ENCODE assay signal across 11 cellular contexts in genomic region chr2:96895709-96896651, GRCh38. TPM values are rescaled to one million over a fixed set of nuclear protein-coding genes. Genes with fewer than 3 reads are reported as not detected.
DNase-seq lines count a peak whose midpoint lies in the region; ATAC-seq and TF ChIP-seq lines count a peak whose summit lies in the region.
"Had no signal": no experiment of that assay in that cellular context is flagged by ENCODE, and none has a peak within 500 bp of the region (broad histone marks: within the 10 kb centered on the region; RNA-seq: fewer than 3 reads in every experiment).

No MANE protein-coding gene starts in this region.

- H3K9me3 ChIP-seq in colonic mucosa, result no peaks in the 10 kb centered on the region
- no peaks in the 10 kb centered on the region for H3K9me3 ChIP-seq in gastrocnemius medialis
- H3K9me3 ChIP-seq: A549 had no signal

- no peak for TF ChIP-seq CTCF in colonic mucosa (IDR thresholded peaks at IDR 0.05)
- no peak for TF ChIP-seq CTCF in gastrocnemius medialis (IDR thresholded peaks at IDR 0.05 in 4 of 5, conservative IDR thresholded peaks at IDR 0.05 in 1 of 5)

- H3K9ac ChIP-seq in colonic mucosa (ENCODE audit: low read depth in 2 of 2, low read length in 2 of 2), result no peak overlapping the region

- H3K4me1 ChIP-seq in colonic mucosa (peaks cover 10% of the 10 kb centered on the region), gastrocnemius medialis (peaks cover 40 to 50% of the 10 kb centered on the region in 2 donors)

- peak; percentile 16 for DNase-seq in NCI-H1092 treated with DMSO at 0.1 percent for 48 hours (lab: John Stamatoyannopoulos, UW)
- DNase-seq in NCI-H1092 (lab: John Stamatoyannopoulos, UW), result no peak
- DNase-seq in NCI-H2196 treated with DMSO at 0.1 percent for 48 hours (lab: John Stamatoyannopoulos, UW; ENCODE audit: unreplicated experiment), result peak; percentile 89
- peak; percentile 35 for DNase-seq in colonic mucosa
- DNase-seq in gastrocnemius medialis, result peak in 1 of 2 donors; percentile 53
- DNase-seq in GM19240 (ENCODE audit: insufficient read length, low spot score), result no peak
- DNase-seq in UCSD-AML1 (lab: John Stamatoyannopoulos, UW; ENCODE audit: unreplicated experiment), result no peak
- DNase-seq: naive B cell had no signal

- peak; percentile 67 to 68 for ATAC-seq in gastrocnemius medialis
- ATAC-seq in HG03025 (IDR thresholded peaks at IDR 0.05; ENCODE audit: low FRiP score, unreplicated experiment), result no peak

- H3K27ac ChIP-seq in colonic mucosa, result no peak overlapping the region
- H3K27ac ChIP-seq in gastrocnemius medialis, result peak overlapping the region in 3 of 4 donors; percentile 33 to 61 (median 56)
- H3K27ac ChIP-seq: A549, HL-60 had no signal

- no peaks in the 10 kb centered on the region for H3K36me3 ChIP-seq in colonic mucosa
- no peaks in the 10 kb centered on the region for H3K36me3 ChIP-seq in gastrocnemius medialis

- TF ChIP-seq POLR2A in gastrocnemius medialis (IDR thresholded peaks at IDR 0.05), result no peak

- H3K27me3 ChIP-seq in colonic mucosa (no peaks in the 10 kb centered on the region), gastrocnemius medialis (no peaks in the 10 kb centered on the region)

- in situ Hi-C loops in gastrocnemius medialis (cut with MboI; ENCODE audit: low sequenced_read_pairs in 4 of 4), result no loop called here

- intact Hi-C loops in colonic mucosa (cut with DNase I), result no loop called here
- intact Hi-C loops in gastrocnemius medialis (cut with DNase I; ENCODE audit: low total_unique reads), result loop anchor here (1.0 kb wide), 1 partner anchor 17 kb away; no protein-coding TSS in a partner anchor

- no peak overlapping the region for H3K4me3 ChIP-seq in colonic mucosa
- H3K4me3 ChIP-seq in gastrocnemius medialis, result no peak overlapping the region
- H3K4me3 ChIP-seq: A549 had no signal

RNA-seq across cellular contexts. Expression of gene SEMA4C, which starts 26.1 kb away (rescaled TPM):
- total RNA-seq in colonic mucosa, result 10 to 100 TPM; 13.0 to 17.2 TPM
- 1 to 10 TPM; 3.2 to 8.6 (median 6.5) TPM for total RNA-seq in gastrocnemius medialis

RNA-seq across cellular contexts. Expression of gene ANKRD39, which starts 38.2 kb away (rescaled TPM):
- total RNA-seq in colonic mucosa, result 10 to 100 TPM; 12.4 to 18.7 TPM
- total RNA-seq in gastrocnemius medialis, result 10 to 100 TPM; 25.8 to 50.6 (median 43.8) TPM

RNA-seq across cellular contexts. Expression of gene ANKRD23, which starts 52.2 kb away (rescaled TPM):
- total RNA-seq in colonic mucosa (1 to 10 TPM; 1.4 to 4.1 TPM), gastrocnemius medialis (1,000 to 10,000 TPM in 2 of 4 donors, 100 to 1,000 TPM in 2; 642 to 1,565 (median 923) TPM)

Comparison
In these comparisons a context has a peak if more than half of its experiments do, and no peak if none do; other contexts are left out.
1. DNase-seq: peak in NCI-H1092 treated with DMSO at 0.1 percent for 48 hours (single experiment), NCI-H2196 treated with DMSO at 0.1 percent for 48 hours (single experiment) and colonic mucosa (single experiment); none in NCI-H1092 (single experiment), GM19240 (single experiment) and UCSD-AML1 (single experiment).
2. RNA of gene ANKRD23, which starts 52.2 kb away (total RNA-seq): 642 to 1,565 TPM in gastrocnemius medialis; 1.4 to 4.1 TPM in colonic mucosa; every median in the first group is over 100 times any median in the second.